In the genomic region with DNA sequence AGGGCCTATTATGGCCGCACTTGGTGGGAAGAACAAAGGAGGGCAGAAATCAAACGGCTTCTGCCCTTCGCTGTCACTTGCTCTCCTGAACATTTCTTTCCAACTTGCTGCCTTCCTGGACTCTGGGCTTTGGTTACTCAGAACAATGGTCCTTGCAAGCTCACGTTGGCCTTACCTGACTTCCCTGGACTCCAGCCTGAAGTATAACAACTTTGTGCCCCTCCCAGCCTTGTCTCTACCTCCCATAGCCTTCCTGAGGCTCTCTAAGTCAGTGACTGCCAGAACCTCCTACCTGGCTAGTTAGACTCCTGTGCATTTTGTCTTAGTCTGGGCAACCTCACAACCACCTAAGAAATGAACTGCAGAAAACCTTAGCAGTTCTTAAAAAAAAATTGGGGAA, we compare ENCODE assay signal across 25 cellular contexts.
"Had no signal": no experiment of that assay in that cellular context is flagged by ENCODE, and none has a peak within 500 bp of the region (broad histone marks: within the 10 kb centered on the region; RNA-seq: fewer than 3 reads in every experiment).

No MANE protein-coding gene starts in this region.

- DNase-seq: activated B cell treated with CpG ODN at 0.5 μM for 24 hours; activated CD4-positive, alpha-beta memory T cell treated with anti-CD3 and anti-CD28 coated beads for 36 hours; activated CD4-positive, alpha-beta T cell treated with anti-CD3 and anti-CD28 coated beads for 4 hours; activated naive CD4-positive, alpha-beta T cell; activated naive CD8-positive, alpha-beta T cell treated with anti-CD3 and anti-CD28 coated beads, Interleukin-2, amount 10 ng/mL, durations not matched to agents 7 days and 5 days; amygdala; brain microvascular endothelial cell; gastrocnemius medialis; heart left ventricle; immature natural killer cell; mesenchymal stem cell; naive thymus-derived CD8-positive, alpha-beta T cell; nucleus accumbens; stimulated activated CD4-positive, alpha-beta T cell treated with anti-CD3 and anti-CD28 coated beads, Interleukin-15, amount 100 ng/mL, for 24 hours; stimulated activated CD4-positive, alpha-beta T cell treated with anti-CD3 and anti-CD28 coated beads, Interleukin-2, amount 100 ng/mL, for 48 hours; stimulated activated naive CD8-positive, alpha-beta T cell treated with anti-CD3 and anti-CD28 coated beads, Interleukin-15, amount 100 ng/mL, for 72 hours had no signal

- H3K4me3 Mint-ChIP-seq: activated B cell treated with CpG ODN at 0.5 μM for 24 hours; activated CD4-positive, alpha-beta memory T cell treated with anti-CD3 and anti-CD28 coated beads for 36 hours; activated naive CD8-positive, alpha-beta T cell treated with anti-CD3 and anti-CD28 coated beads, Interleukin-2, amount 10 ng/mL, durations not matched to agents 7 days and 5 days; activated T-helper 17 cell treated with anti-CD3 and anti-CD28 coated beads, Interleukin-2, amount 50 U/mL, for 72 hours; central memory CD8-positive, alpha-beta T cell; immature natural killer cell; naive thymus-derived CD8-positive, alpha-beta T cell; stimulated activated naive CD8-positive, alpha-beta T cell treated with anti-CD3 and anti-CD28 coated beads, Interleukin-15, amount 100 ng/mL, for 72 hours; T-helper 2 cell treated with Interferon-gamma antibody and Interleukin-4, amounts not matched to agents 5 μg/mL and 100 μg/mL, for 36 hours; type B pancreatic cell had no signal

- H3K9me3 ChIP-seq: gastrocnemius medialis, heart left ventricle, mucosa of descending colon had no signal

- H3K4me3 ChIP-seq: coronary artery, gastrocnemius medialis, heart left ventricle, mucosa of descending colon had no signal

- H3K4me1 ChIP-seq: gastrocnemius medialis, heart left ventricle had no signal

- H3K36me3 ChIP-seq: brain microvascular endothelial cell, gastrocnemius medialis, heart left ventricle had no signal

- H3K27ac ChIP-seq: brain microvascular endothelial cell, coronary artery, gastrocnemius medialis, heart left ventricle had no signal

- H3K36me3 Mint-ChIP-seq: activated CD4-positive, alpha-beta memory T cell treated with anti-CD3 and anti-CD28 coated beads for 36 hours; activated naive CD8-positive, alpha-beta T cell treated with anti-CD3 and anti-CD28 coated beads, Interleukin-2, amount 10 ng/mL, durations not matched to agents 7 days and 5 days; immature natural killer cell; naive thymus-derived CD8-positive, alpha-beta T cell; type B pancreatic cell had no signal

- H3K4me1 Mint-ChIP-seq: activated B cell treated with CpG ODN at 0.5 μM for 24 hours; activated naive CD8-positive, alpha-beta T cell treated with anti-CD3 and anti-CD28 coated beads, Interleukin-2, amount 10 ng/mL, durations not matched to agents 7 days and 5 days; activated T-helper 17 cell treated with anti-CD3 and anti-CD28 coated beads, Interleukin-2, amount 50 U/mL, for 72 hours; central memory CD8-positive, alpha-beta T cell; immature natural killer cell; naive thymus-derived CD8-positive, alpha-beta T cell; stimulated activated naive CD8-positive, alpha-beta T cell treated with anti-CD3 and anti-CD28 coated beads, Interleukin-15, amount 100 ng/mL, for 72 hours had no signal

- H3K27ac Mint-ChIP-seq: activated B cell treated with CpG ODN at 0.5 μM for 24 hours; activated CD4-positive, alpha-beta memory T cell treated with anti-CD3 and anti-CD28 coated beads for 36 hours; activated naive CD8-positive, alpha-beta T cell treated with anti-CD3 and anti-CD28 coated beads, Interleukin-2, amount 10 ng/mL, durations not matched to agents 7 days and 5 days; activated T-helper 17 cell treated with anti-CD3 and anti-CD28 coated beads, Interleukin-2, amount 50 U/mL, for 72 hours; immature natural killer cell; naive thymus-derived CD8-positive, alpha-beta T cell; progenitor cell of endocrine pancreas; stimulated activated naive CD8-positive, alpha-beta T cell treated with anti-CD3 and anti-CD28 coated beads, Interleukin-15, amount 100 ng/mL, for 72 hours; T-helper 2 cell treated with Interferon-gamma antibody and Interleukin-4, amounts not matched to agents 5 μg/mL and 100 μg/mL, for 36 hours; type B pancreatic cell had no signal

- FAIRE-seq: TTC549 had no signal

- H3K27me3 ChIP-seq: brain microvascular endothelial cell, gastrocnemius medialis, heart left ventricle had no signal

- H3K9me3 Mint-ChIP-seq: activated B cell treated with CpG ODN at 0.5 μM for 24 hours; activated CD4-positive, alpha-beta memory T cell treated with anti-CD3 and anti-CD28 coated beads for 36 hours; activated naive CD8-positive, alpha-beta T cell treated with anti-CD3 and anti-CD28 coated beads, Interleukin-2, amount 10 ng/mL, durations not matched to agents 7 days and 5 days; activated T-helper 17 cell treated with anti-CD3 and anti-CD28 coated beads, Interleukin-2, amount 50 U/mL, for 72 hours; central memory CD8-positive, alpha-beta T cell; immature natural killer cell; naive thymus-derived CD8-positive, alpha-beta T cell; stimulated activated naive CD8-positive, alpha-beta T cell treated with anti-CD3 and anti-CD28 coated beads, Interleukin-15, amount 100 ng/mL, for 72 hours; T-helper 2 cell treated with Interferon-gamma antibody and Interleukin-4, amounts not matched to agents 5 μg/mL and 100 μg/mL, for 36 hours; type B pancreatic cell had no signal

- ATAC-seq: activated T-helper 17 cell treated with anti-CD3 and anti-CD28 coated beads, Interleukin-2, amount 50 U/mL, for 72 hours; esophagus mucosa; gastrocnemius medialis; heart left ventricle; mucosa of descending colon; naive thymus-derived CD8-positive, alpha-beta T cell; stimulated activated naive CD8-positive, alpha-beta T cell treated with anti-CD3 and anti-CD28 coated beads, Interleukin-15, amount 100 ng/mL, for 72 hours had no signal

- H3K27me3 Mint-ChIP-seq: progenitor cell of endocrine pancreas; stimulated activated naive CD8-positive, alpha-beta T cell treated with anti-CD3 and anti-CD28 coated beads, Interleukin-15, amount 100 ng/mL, for 72 hours; type B pancreatic cell had no signal
